ENCODE assay signal across 18 cellular contexts in genomic region chr1:87121732-87122163, GRCh38.
A peak's percentile ranks its signal among the peaks of the same experiment; 100 is the strongest.
DNase-seq lines count a peak whose midpoint lies in the region; ATAC-seq and TF ChIP-seq lines count a peak whose summit lies in the region.
"Had no signal": no experiment of that assay in that cellular context is flagged by ENCODE, and none has a peak within 500 bp of the region (broad histone marks: within the 10 kb centered on the region; RNA-seq: fewer than 3 reads in every experiment).

No MANE protein-coding gene starts in this region.

- H3K4me1 ChIP-seq in heart left ventricle = no peaks in the 10 kb centered on the region
- H3K4me1 ChIP-seq in tibial artery = no peaks in the 10 kb centered on the region

- no peaks in the 10 kb centered on the region for H3K27me3 ChIP-seq in heart left ventricle
- H3K27me3 ChIP-seq in tibial artery = no peaks in the 10 kb centered on the region
- H3K27me3 ChIP-seq: SJCRH30 had no signal

- TF ChIP-seq POLR2A in heart left ventricle (IDR thresholded peaks at IDR 0.05) = no peak

- intact Hi-C loops in Right ventricle myocardium inferior (cut with DNase I) (no loop called here), heart left ventricle (cut with DNase I) (no loop called here), sciatic nerve (cut with DNase I) (no loop called here), tibial artery (cut with DNase I; ENCODE audit: low total_unique reads) (no loop called here)

- ATAC-seq in Right ventricle myocardium inferior (peak; percentile 64), heart left ventricle (no peak), sciatic nerve (peak; percentile 49)
- ATAC-seq: PC-3 had no signal

- H3K4me3 ChIP-seq in heart left ventricle (no peak overlapping the region), tibial artery (no peak overlapping the region)
- H3K4me3 ChIP-seq: SJCRH30 had no signal

- H3K9me3 ChIP-seq in heart left ventricle = no peaks in the 10 kb centered on the region
- H3K9me3 ChIP-seq in tibial artery = no peaks in the 10 kb centered on the region
- H3K9me3 ChIP-seq: SJCRH30 had no signal

- DNase-seq in Right ventricle myocardium inferior (ENCODE audit: missing footprints) (no peak), heart left ventricle (no peak), fibroblast of gingiva (ENCODE audit: low read depth) (peak; percentile 31), left kidney (ENCODE audit: low read depth, low spot score) (peak; percentile 63), sciatic nerve (ENCODE audit: low spot score) (no peak), tibial artery (no peak), NCI-H1092 (lab: John Stamatoyannopoulos, UW) (no peak)
- no peak for DNase-seq in activated CD4-positive, alpha-beta T cell treated with anti-CD3 and anti-CD28 coated beads, Interleukin-2, amount 50 U/mL, for 4 hours
- DNase-seq: DMS 273 treated with DMSO at 0.1 percent for 48 hours, KBM-7, NCI-H187 treated with DMSO at 0.1 percent for 48 hours, NCI-H2227 treated with DMSO at 0.1 percent for 48 hours, NCI-H524, NCI-H82, PC-3, RPMI8226, SJCRH30 had no signal

- H3K27ac ChIP-seq in heart left ventricle = no peak overlapping the region
- no peak overlapping the region for H3K27ac ChIP-seq in tibial artery
- H3K27ac ChIP-seq: 22Rv1, SJCRH30 had no signal

- WGBS in heart left ventricle, 4 donors = 75 to 78% (median 75%) methylated on average over 7 of the region's 7 CpGs

- TF ChIP-seq CTCF in heart left ventricle (IDR thresholded peaks at IDR 0.05) (no peak), tibial artery (IDR thresholded peaks at IDR 0.05) (no peak)

- H3K36me3 ChIP-seq in heart left ventricle (no peaks in the 10 kb centered on the region), tibial artery (no peaks in the 10 kb centered on the region)
- H3K36me3 ChIP-seq: SJCRH30 had no signal

Comparison
In these comparisons a context has a peak if more than half of its experiments do, and no peak if none do; other contexts are left out.
1. ATAC-seq: peak in Right ventricle myocardium inferior (single experiment) and sciatic nerve (single experiment); none in heart left ventricle (0 of 4).
2. DNase-seq: peak in fibroblast of gingiva (single experiment) and left kidney (single experiment); none in Right ventricle myocardium inferior (single experiment), heart left ventricle (0 of 5), sciatic nerve (single experiment), tibial artery (0 of 2), activated CD4-positive, alpha-beta T cell treated with anti-CD3 and anti-CD28 coated beads, Interleukin-2, amount 50 U/mL, for 4 hours (0 of 2) and NCI-H1092 (single experiment).